In genomic region chr14:65128096-65128495, GRCh38 we compare ENCODE assay signal across 29 cellular contexts. TPM values are rescaled to one million over a fixed set of nuclear protein-coding genes. Genes with fewer than 3 reads are reported as not detected.
DNase-seq lines count a peak whose midpoint lies in the region; ATAC-seq and TF ChIP-seq lines count a peak whose summit lies in the region.
"Had no signal": no experiment of that assay in that cellular context is flagged by ENCODE, and none has a peak within 500 bp of the region (broad histone marks: within the 10 kb centered on the region; RNA-seq: fewer than 3 reads in every experiment).

No MANE protein-coding gene starts in this region.

- peak; percentile 23 for DNase-seq in AG10803 (ENCODE audit: low read depth)
- DNase-seq in HCEC 1CT: peak; percentile 9
- DNase-seq in choroid plexus epithelial cell (ENCODE audit: low read depth): peak; percentile 27
- DNase-seq in foreskin fibroblast: peak; percentile 9 to 29
- DNase-seq in cerebellar nuclear complex (lab: John Stamatoyannopoulos, UW): no peak
- DNase-seq in activated T-cell treated with anti-CD3 and anti-CD28 coated beads, Interleukin-2, amount 50 U/mL, for 4 hours: no peak
- DNase-seq in GF-D8 (lab: John Stamatoyannopoulos, UW): no peak
- DNase-seq: CD8-positive, alpha-beta memory T cell; DMS 273 treated with DMSO at 0.1 percent for 48 hours; DMS79; EL; GDM1; H7; KG1; NCI-H1048; NCI-H1417; NCI-H1694; NCI-H2029 treated with DMSO at 0.1 percent for 48 hours; NCI-H446 treated with DMSO at 0.1 percent for 48 hours; NCI-H526; NCI-H82; NK-92 treated with Interleukin-12 subunit alpha and Interleukin-12 subunit beta, amount 100 ng/mL, for 24 hours; PC-3; Right ventricle myocardium superior; RPMI8226 had no signal

- H3K9me3 Mint-ChIP-seq in activated T-cell treated with anti-CD3 and anti-CD28 coated beads, Interleukin-2, amount 50 U/mL, for 4 hours: no peaks in the 10 kb centered on the region
- H3K9me3 Mint-ChIP-seq: CD14-positive monocyte; CD8-positive, alpha-beta memory T cell had no signal

- no peaks in the 10 kb centered on the region for H3K36me3 Mint-ChIP-seq in activated T-cell treated with anti-CD3 and anti-CD28 coated beads, Interleukin-2, amount 50 U/mL, for 4 hours (ENCODE audit: insufficient read depth)
- H3K36me3 Mint-ChIP-seq: CD14-positive monocyte had no signal

- no peaks in the 10 kb centered on the region for H3K4me1 Mint-ChIP-seq in activated T-cell treated with anti-CD3 and anti-CD28 coated beads, Interleukin-2, amount 50 U/mL, for 4 hours (ENCODE audit: low read depth)
- H3K4me1 Mint-ChIP-seq: B cell; CD8-positive, alpha-beta memory T cell had no signal

- H3K4me3 Mint-ChIP-seq in activated T-cell treated with anti-CD3 and anti-CD28 coated beads, Interleukin-2, amount 50 U/mL, for 4 hours: no peak overlapping the region
- H3K4me3 Mint-ChIP-seq: B cell; CD14-positive monocyte; CD8-positive, alpha-beta memory T cell had no signal

- no peaks in the 10 kb centered on the region for H3K27me3 Mint-ChIP-seq in activated T-cell treated with anti-CD3 and anti-CD28 coated beads, Interleukin-2, amount 50 U/mL, for 4 hours (ENCODE audit: low read depth)

- no peak for TF ChIP-seq CTCF in AG10803 (conservative IDR thresholded peaks at IDR 0.05; ENCODE audit: low read length)
- no peak for TF ChIP-seq CTCF in choroid plexus epithelial cell (conservative IDR thresholded peaks at IDR 0.05; ENCODE audit: low read depth, low read length)
- no peak for TF ChIP-seq CTCF in foreskin fibroblast (IDR thresholded peaks at IDR 0.05; ENCODE audit: low read depth, low read length)

- no peak for ATAC-seq in activated T-cell treated with anti-CD3 and anti-CD28 coated beads, Interleukin-2, amount 50 U/mL, for 4 hours
- ATAC-seq in GM19328 (IDR thresholded peaks at IDR 0.05; ENCODE audit: unreplicated experiment): no peak
- ATAC-seq: PC-3 had no signal

- H3K4me3 ChIP-seq in AG10803 (ENCODE audit: low read length): no peak overlapping the region
- no peak overlapping the region for H3K4me3 ChIP-seq in choroid plexus epithelial cell (ENCODE audit: low read depth, low read length)
- no peak overlapping the region for H3K4me3 ChIP-seq in foreskin fibroblast (ENCODE audit: low read depth in 1 of 2, low read length in 2 of 2)
- H3K4me3 ChIP-seq: SJSA1 had no signal

RNA-seq across cellular contexts. Expression of gene MAX, which starts 25.8 kb away (rescaled TPM):
- total RNA-seq in activated T-cell treated with anti-CD3 and anti-CD28 coated beads, Interleukin-2, amount 50 U/mL, for 4 hours: 100 to 1,000 TPM; 134 to 151 (median 143) TPM

Comparison
In these comparisons a context has a peak if more than half of its experiments do, and no peak if none do; other contexts are left out.
1. DNase-seq: peak in AG10803 (single experiment), HCEC 1CT (single experiment), choroid plexus epithelial cell (single experiment) and foreskin fibroblast (2 of 2); none in cerebellar nuclear complex (0 of 2), activated T-cell treated with anti-CD3 and anti-CD28 coated beads, Interleukin-2, amount 50 U/mL, for 4 hours (single experiment) and GF-D8 (single experiment).